Comparison of ENCODE assay signal across 13 cellular contexts in the genomic region with DNA sequence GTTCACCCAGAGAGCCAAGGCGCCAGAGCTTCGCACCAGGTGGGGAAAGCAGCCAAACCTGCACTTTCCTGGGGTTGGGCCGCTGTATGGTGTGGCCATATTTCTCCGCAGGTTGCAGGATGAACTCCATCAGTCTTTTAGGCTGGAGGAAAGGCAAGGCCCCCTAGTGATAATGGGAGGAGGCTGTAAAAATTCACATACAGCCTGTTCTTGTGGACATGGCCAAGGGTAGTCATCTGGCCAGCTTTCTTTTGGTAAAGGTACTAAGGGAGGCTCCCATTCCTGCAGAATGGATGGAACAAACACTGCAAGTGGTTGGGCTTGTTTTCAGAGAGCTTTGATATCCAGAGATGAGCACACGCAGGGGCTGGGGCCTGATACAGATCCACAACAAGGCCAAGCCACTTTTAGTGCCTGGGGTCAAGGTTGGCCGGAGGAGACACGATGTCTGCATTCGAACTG. TPM values are rescaled to one million over a fixed set of nuclear protein-coding genes. Genes with fewer than 3 reads are reported as not detected.
DNase-seq lines count a peak whose midpoint lies in the region; ATAC-seq, FAIRE-seq and TF ChIP-seq lines count a peak whose summit lies in the region.
"Had no signal": no experiment of that assay in that cellular context is flagged by ENCODE, and none has a peak within 500 bp of the region (broad histone marks: within the 10 kb centered on the region; RNA-seq: fewer than 3 reads in every experiment).

No MANE protein-coding gene starts in this region.

- H3K4me1 Mint-ChIP-seq in glutamatergic neuron (ENCODE audit: low read depth, unreplicated experiment): peaks cover 24% of the 10 kb centered on the region

- H3K79me2 ChIP-seq in HepG2 (ENCODE audit: insufficient read depth, low read length) (peaks cover 75% of the 10 kb centered on the region), OCI-LY7 (ENCODE audit: insufficient read depth, low read depth, low read length) (no peaks in the 10 kb centered on the region)

- no peak for TF ChIP-seq RAD21 in HepG2 (CRISPR knock-in tag; IDR thresholded peaks at IDR 0.05)

- DNase-seq in breast epithelium (ENCODE audit: low spot score in 2 of 2) (no peak), HepG2 (ENCODE audit: low spot score) (peak; percentile 78), substantia nigra (lab: John Stamatoyannopoulos, UW) (no peak), glutamatergic neuron (no peak), amniotic stem cell (lab: John Stamatoyannopoulos, UW) (no peak), OCI-LY7 (ENCODE audit: low spot score) (no peak)
- DNase-seq: activated naive CD4-positive, alpha-beta T cell; DND-41; stimulated activated CD4-positive, alpha-beta T cell treated with anti-CD3 and anti-CD28 coated beads, Interleukin-15, amount 100 ng/mL, for 24 hours; T-helper 9 cell had no signal

- no peaks in the 10 kb centered on the region for H4K20me1 ChIP-seq in HepG2 (ENCODE audit: insufficient read depth, low read length)
- no peaks in the 10 kb centered on the region for H4K20me1 ChIP-seq in OCI-LY7 (ENCODE audit: insufficient read depth, low read length)

- ATAC-seq in HepG2 (peak; percentile 16), GM18868 (IDR thresholded peaks at IDR 0.05; ENCODE audit: unreplicated experiment) (no peak)

- peak; percentile 8 for FAIRE-seq in HepG2 (lab: Jason Lieb, UNC)

- TF ChIP-seq POLR2A in breast epithelium (IDR thresholded peaks at IDR 0.05) (no peak), HepG2 (IDR thresholded peaks at IDR 0.05; ENCODE audit: insufficient read depth in 1 of 2, low read depth in 2 of 2, low read length in 2 of 2) (0 out of 4 replicates have a peak, but pooled peaks of 1 of the 2 experiments have one; percentile 6)

- H3K4me1 ChIP-seq in HUES48 (ENCODE audit: control insufficient read depth, insufficient read depth, low read length) (peaks cover 33% of the 10 kb centered on the region), breast epithelium (no peaks in the 10 kb centered on the region), HepG2 (ENCODE audit: insufficient read depth, low read length) (peaks cover 96% of the 10 kb centered on the region), OCI-LY7 (ENCODE audit: insufficient read depth, low read length, poor library complexity, severe bottlenecking) (no peaks in the 10 kb centered on the region)

- H3K27ac ChIP-seq in HUES48 (ENCODE audit: low read depth, low read length) (peak overlapping the region; percentile 96), breast epithelium (peak overlapping the region; percentile 86 to 92), HepG2 (ENCODE audit: extremely low read length, insufficient read depth, low read length) (peak overlapping the region; percentile 88), substantia nigra (ENCODE audit: low read depth, low read length, poor library complexity, severe bottlenecking) (peak overlapping the region; percentile 63), OCI-LY7 (ENCODE audit: low read depth, low read length, poor library complexity, severe bottlenecking) (no peak overlapping the region)

- in situ Hi-C loops in HepG2 (cut with HindIII; ENCODE audit: extremely low pct_ligation_motif_present, low pct_unique_long_range_greater_than_20kb): loop anchor here (5.0 kb wide), 1 partner anchor 115 kb away; no protein-coding TSS in a partner anchor

- H3K4me3 Mint-ChIP-seq in glutamatergic neuron (ENCODE audit: unreplicated experiment): no peak overlapping the region

- H3K36me3 ChIP-seq in HUES48 (ENCODE audit: control insufficient read depth, insufficient read depth, low read length): no peaks in the 10 kb centered on the region
- no peaks in the 10 kb centered on the region for H3K36me3 ChIP-seq in breast epithelium
- peaks cover 16 to 54% of the 10 kb centered on the region in 2 experiments for H3K36me3 ChIP-seq in HepG2 (replicated peaks in 1 of 2; ENCODE audit: control insufficient read depth in 1 of 2, insufficient read depth in 2 of 2, low read length in 2 of 2)
- no peaks in the 10 kb centered on the region for H3K36me3 ChIP-seq in OCI-LY7 (ENCODE audit: insufficient read depth, low read length)

- peak; percentile 14 to 68; a peak in 2 of 4 replicates for TF ChIP-seq EP300 in HepG2 (IDR thresholded peaks at IDR 0.05; ENCODE audit: low read depth in 2 of 2, low read length in 2 of 2)
- TF ChIP-seq EP300 in HepG2 (CRISPR knock-in tag; IDR thresholded peaks at IDR 0.05; ENCODE audit: borderline replicate concordance): no peak

- H2AFZ ChIP-seq in HepG2 (ENCODE audit: low read length): no peak overlapping the region
- no peak overlapping the region for H2AFZ ChIP-seq in OCI-LY7 (ENCODE audit: low read length)

- TF ChIP-seq CTCF in breast epithelium (IDR thresholded peaks at IDR 0.05) (no peak), HepG2 (CRISPR knock-in tag; IDR thresholded peaks at IDR 0.05) (peak; percentile 5; the same call in 1 of the 2 replicates), glutamatergic neuron (IDR thresholded peaks at IDR 0.05; ENCODE audit: partially characterized antibody, unreplicated experiment) (no peak), OCI-LY7 (conservative IDR thresholded peaks at IDR 0.05; ENCODE audit: low read length) (no peak)

- no peaks in the 10 kb centered on the region for H3K9me2 ChIP-seq in OCI-LY7 (ENCODE audit: insufficient read depth, low read length)

- H3K27me3 ChIP-seq in HUES48 (ENCODE audit: control insufficient read depth, insufficient read depth, low read length) (no peaks in the 10 kb centered on the region), breast epithelium (no peaks in the 10 kb centered on the region), HepG2 (ENCODE audit: control insufficient read depth in 1 of 2, insufficient read depth in 2 of 2, low read length in 2 of 2) (no peaks in the 10 kb centered on the region)

- H3K36me3 Mint-ChIP-seq in glutamatergic neuron (ENCODE audit: unreplicated experiment): no peaks in the 10 kb centered on the region

- H3K27ac Mint-ChIP-seq in glutamatergic neuron (ENCODE audit: unreplicated experiment): no peak overlapping the region

- intact Hi-C loops in breast epithelium (cut with DNase I; ENCODE audit: low total_unique reads) (no loop called here), HepG2 (cut with micrococcal nuclease; ENCODE audit: unreplicated experiment) (loop anchor here (5.0 kb wide), 1 partner anchor 145 kb away; no protein-coding TSS in a partner anchor), OCI-LY7 (cut with micrococcal nuclease; ENCODE audit: unreplicated experiment) (no loop called here)

- POLR2A ChIA-PET in HepG2 (lab: Yijun Ruan, JAX): interaction anchor here (1.0 to 5.0 kb wide), 13 partner anchors 9 to 213 kb away, joined by 3 to 44 read pairs (median 13); a partner anchor contains a TSS
- POLR2A ChIA-PET in OCI-LY7 (lab: Charles Lee): interaction anchor here (0.7 kb wide), 2 partner anchors 346 to 397 kb away, joined by 3 read pairs; no protein-coding TSS in a partner anchor

- H3K9me3 ChIP-seq in HUES48 (ENCODE audit: control insufficient read depth, insufficient read depth, low read length): no peaks in the 10 kb centered on the region
- no peaks in the 10 kb centered on the region for H3K9me3 ChIP-seq in breast epithelium
- H3K9me3 ChIP-seq in HepG2 (ENCODE audit: low read length): no peaks in the 10 kb centered on the region
- no peaks in the 10 kb centered on the region for H3K9me3 ChIP-seq in OCI-LY7 (ENCODE audit: low read length)

- H3K9me3 Mint-ChIP-seq in glutamatergic neuron (ENCODE audit: unreplicated experiment): peaks cover 2% of the 10 kb centered on the region

- BruUV-seq in HepG2 (replicated peaks; lab: Mats Ljungman, UMichigan): no TSS peak
- no TSS peak for BruUV-seq in OCI-LY7 (replicated peaks; lab: Mats Ljungman, UMichigan)

- H3K27me3 Mint-ChIP-seq in glutamatergic neuron (ENCODE audit: unreplicated experiment): peaks cover 2% of the 10 kb centered on the region

- H3K4me2 ChIP-seq in HepG2 (ENCODE audit: low read depth, low read length): peak overlapping the region; percentile 67
- H3K4me2 ChIP-seq in OCI-LY7 (ENCODE audit: low read length): no peak overlapping the region

- 35% methylated on average over 5 of the region's 8 CpGs for WGBS in HepG2 (ENCODE audit: low lambda C conversion rate)

- H3K9ac ChIP-seq in HUES48 (ENCODE audit: low read depth, low read length) (peak overlapping the region; percentile 23), HepG2 (ENCODE audit: insufficient read depth, low read depth, low read length) (peak overlapping the region; percentile 70)

- H3K4me3 ChIP-seq in HUES48 (ENCODE audit: low read depth, low read length): no peak overlapping the region
- H3K4me3 ChIP-seq in breast epithelium: no peak overlapping the region
- no peak overlapping the region for H3K4me3 ChIP-seq in HepG2 (replicated peaks in 1 of 3; ENCODE audit: insufficient read depth in 1 of 3, low read depth in 2 of 3, low read length in 3 of 3)
- H3K4me3 ChIP-seq in OCI-LY7 (ENCODE audit: low read depth, low read length, poor library complexity, severe bottlenecking): no peak overlapping the region

- CTCF ChIA-PET in HepG2 (lab: Yijun Ruan, JAX; ENCODE audit: low intra/inter-chr PET ratio, low total read pairs): no interaction called here
- CTCF ChIA-PET in OCI-LY7 (lab: Charles Lee; ENCODE audit: unreplicated experiment): no interaction called here

RNA-seq across cellular contexts. Expression of a gene that starts 29.6 kb away (rescaled TPM):
- total RNA-seq in breast epithelium: under 1 TPM in 1 of 3 donors, not detected in 2; 0.73 TPM
- not detected in 2 replicates for total RNA-seq in HepG2 (2016; rRNA removed; fragmentation: Illumina TruSeq; extraction: Trizol)
- total RNA-seq in HepG2 (2016; cell fraction: cytosol; rRNA removed; fragmentation: Illumina TruSeq; extraction: Trizol; ENCODE audit: low read depth): not detected in 2 replicates
- total RNA-seq in HepG2 (2016; cell fraction: insoluble cytoplasmic fraction; rRNA removed; fragmentation: Illumina TruSeq; extraction: Trizol): 0.19 TPM in 1 of 2 replicates, not detected in the other
- total RNA-seq in HepG2 (2016; cell fraction: membrane; rRNA removed; fragmentation: Illumina TruSeq; extraction: Trizol): not detected in 2 replicates
- not detected in 2 replicates for total RNA-seq in HepG2 (2016; cell fraction: nucleus; rRNA removed; fragmentation: Illumina TruSeq; extraction: Trizol)
- polyA plus RNA-seq in HepG2 (2011; rRNA removed): not detected in 2 replicates
- polyA plus RNA-seq in HepG2 (2011; cell fraction: cytosol; rRNA removed): not detected in 2 replicates
- polyA plus RNA-seq in HepG2 (2011; cell fraction: nucleus; rRNA removed): not detected in 2 replicates
- polyA plus RNA-seq in HepG2 (2012): not detected in 2 replicates
- polyA plus RNA-seq in HepG2 (2016; cell fraction: cytosol; fragmentation: Illumina TruSeq; extraction: Trizol; ENCODE audit: low read depth): 0.25 TPM in 1 of 2 replicates, not detected in the other
- polyA plus RNA-seq in HepG2 (2016; cell fraction: insoluble cytoplasmic fraction; fragmentation: Illumina TruSeq; extraction: Trizol; ENCODE audit: low read depth): not detected in 2 replicates
- polyA plus RNA-seq in HepG2 (2016; cell fraction: membrane; fragmentation: Illumina TruSeq; extraction: Trizol; ENCODE audit: low read depth): not detected in 2 replicates
- polyA plus RNA-seq in HepG2 (2016; cell fraction: nucleus; fragmentation: Illumina TruSeq; extraction: Trizol; ENCODE audit: insufficient read depth, low read depth): not detected in 2 replicates
- not detected in 2 replicates for polyA minus RNA-seq in HepG2 (2011; rRNA and poly(A)+ RNA removed; ENCODE audit: low replicate concordance)
- polyA minus RNA-seq in HepG2 (2011; cell fraction: cytosol; rRNA and poly(A)+ RNA removed): not detected in 2 replicates
- polyA minus RNA-seq in HepG2 (2011; cell fraction: nucleus; rRNA and poly(A)+ RNA removed): not detected in 2 replicates
- total RNA-seq in glutamatergic neuron (ENCODE audit: unreplicated experiment): not detected
- not detected in 2 replicates for total RNA-seq in OCI-LY7 (2014; rRNA removed; shearing (Covaris generic))
- not detected in 2 replicates for total RNA-seq in OCI-LY7 (2022)
- total RNA-seq: glomerular endothelial cell had no signal

RNA-seq across cellular contexts. Expression of a gene that starts 40.8 kb away (rescaled TPM):
- total RNA-seq in breast epithelium: 10 to 100 TPM in 2 of 3 donors, 1 to 10 TPM in 1; 9.5 to 13.6 (median 13.5) TPM
- 10.2 and 13.8 TPM in 2 replicates for total RNA-seq in HepG2 (2016; rRNA removed; fragmentation: Illumina TruSeq; extraction: Trizol)
- total RNA-seq in HepG2 (2016; cell fraction: cytosol; rRNA removed; fragmentation: Illumina TruSeq; extraction: Trizol; ENCODE audit: low read depth): 1.6 and 2.8 TPM in 2 replicates
- total RNA-seq in HepG2 (2016; cell fraction: insoluble cytoplasmic fraction; rRNA removed; fragmentation: Illumina TruSeq; extraction: Trizol): 8.1 and 13.9 TPM in 2 replicates
- 6.5 and 7.3 TPM in 2 replicates for total RNA-seq in HepG2 (2016; cell fraction: membrane; rRNA removed; fragmentation: Illumina TruSeq; extraction: Trizol)
- 10.2 and 12.6 TPM in 2 replicates for total RNA-seq in HepG2 (2016; cell fraction: nucleus; rRNA removed; fragmentation: Illumina TruSeq; extraction: Trizol)
- polyA plus RNA-seq in HepG2 (2011; rRNA removed): 8.9 and 9.8 TPM in 2 replicates
- polyA plus RNA-seq in HepG2 (2011; cell fraction: cytosol; rRNA removed): 8.5 and 10.8 TPM in 2 replicates
- 5.2 and 6.3 TPM in 2 replicates for polyA plus RNA-seq in HepG2 (2011; cell fraction: nucleus; rRNA removed)
- polyA plus RNA-seq in HepG2 (2012): 5.6 and 7.9 TPM in 2 replicates
- 1.5 TPM in 2 replicates for polyA plus RNA-seq in HepG2 (2016; cell fraction: cytosol; fragmentation: Illumina TruSeq; extraction: Trizol; ENCODE audit: low read depth)
- polyA plus RNA-seq in HepG2 (2016; cell fraction: insoluble cytoplasmic fraction; fragmentation: Illumina TruSeq; extraction: Trizol; ENCODE audit: low read depth): 9.5 and 11.0 TPM in 2 replicates
- polyA plus RNA-seq in HepG2 (2016; cell fraction: membrane; fragmentation: Illumina TruSeq; extraction: Trizol; ENCODE audit: low read depth): 4.1 and 5.6 TPM in 2 replicates
- polyA plus RNA-seq in HepG2 (2016; cell fraction: nucleus; fragmentation: Illumina TruSeq; extraction: Trizol; ENCODE audit: insufficient read depth, low read depth): 20.4 and 21.5 TPM in 2 replicates
- 1.5 and 13.8 TPM in 2 replicates for polyA minus RNA-seq in HepG2 (2011; rRNA and poly(A)+ RNA removed; ENCODE audit: low replicate concordance)
- polyA minus RNA-seq in HepG2 (2011; cell fraction: cytosol; rRNA and poly(A)+ RNA removed): 5.3 and 6.3 TPM in 2 replicates
- 1.8 and 2.7 TPM in 2 replicates for polyA minus RNA-seq in HepG2 (2011; cell fraction: nucleus; rRNA and poly(A)+ RNA removed)
- 20.5 TPM for total RNA-seq in glutamatergic neuron (ENCODE audit: unreplicated experiment)
- not detected in 2 replicates for total RNA-seq in OCI-LY7 (2014; rRNA removed; shearing (Covaris generic))
- not detected in 2 replicates for total RNA-seq in OCI-LY7 (2022)
